In the genomic region with DNA sequence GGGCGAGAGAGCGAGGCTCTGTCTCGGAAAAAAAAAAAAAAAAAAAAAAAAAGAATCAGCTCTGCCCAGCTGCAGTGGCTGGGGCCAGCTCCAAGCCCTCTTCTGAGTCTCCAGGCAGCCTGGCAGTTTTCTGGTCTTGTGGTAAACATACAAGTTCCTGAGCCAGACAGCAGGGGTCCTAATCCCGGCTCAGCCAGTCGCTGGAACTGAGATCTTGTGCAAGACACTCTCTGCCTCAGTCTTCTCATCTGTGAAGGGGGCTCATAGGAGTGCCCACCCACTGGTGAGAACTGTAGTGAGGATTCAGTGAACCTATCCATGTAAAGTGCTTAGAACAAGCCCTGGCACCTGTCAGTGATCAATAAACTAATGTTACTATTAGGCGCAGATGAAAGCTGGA, we compare ENCODE assay signal across 33 cellular contexts. TPM values are rescaled to one million over a fixed set of nuclear protein-coding genes. Genes with fewer than 3 reads are reported as not detected.
DNase-seq lines count a peak whose midpoint lies in the region; ATAC-seq, FAIRE-seq and TF ChIP-seq lines count a peak whose summit lies in the region.
"Had no signal": no experiment of that assay in that cellular context is flagged by ENCODE, and none has a peak within 500 bp of the region (broad histone marks: within the 10 kb centered on the region; RNA-seq: fewer than 3 reads in every experiment).

No MANE protein-coding gene starts in this region.

- BruUV-seq in HepG2 (replicated peaks; lab: Mats Ljungman, UMichigan) = no TSS peak

- in situ Hi-C loops in HepG2 (cut with HindIII; ENCODE audit: extremely low pct_ligation_motif_present, low pct_unique_long_range_greater_than_20kb) = no loop called here

- no peak overlapping the region for H2AFZ ChIP-seq in HepG2 (ENCODE audit: low read length)
- no peak overlapping the region for H2AFZ ChIP-seq in MM.1S (ENCODE audit: low read length)
- H2AFZ ChIP-seq: GM23248 had no signal

- no peak for TF ChIP-seq POLR2A in HepG2 (IDR thresholded peaks at IDR 0.05; ENCODE audit: insufficient read depth in 1 of 2, low read depth in 2 of 2, low read length in 2 of 2)
- no peak for TF ChIP-seq POLR2A in right lobe of liver (IDR thresholded peaks at IDR 0.05)

- no peak overlapping the region for H3K4me3 ChIP-seq in HepG2 (replicated peaks in 1 of 3; ENCODE audit: insufficient read depth in 1 of 3, low read depth in 2 of 3, low read length in 3 of 3)
- no peak overlapping the region for H3K4me3 ChIP-seq in right lobe of liver
- H3K4me3 ChIP-seq in MG63 = no peak overlapping the region
- no peak overlapping the region for H3K4me3 ChIP-seq in kidney (ENCODE audit: low read length in 2 of 2)
- no peak overlapping the region for H3K4me3 ChIP-seq in MM.1S (ENCODE audit: low read length)
- H3K4me3 ChIP-seq: adrenal gland, GM23248, psoas muscle, SJCRH30 had no signal

- no peak for DNase-seq in HepG2 (ENCODE audit: low spot score)
- DNase-seq in right lobe of liver = no peak
- peak; percentile 49 for DNase-seq in MG63
- DNase-seq in kidney = peak; percentile 29
- DNase-seq in NCI-H2227 treated with DMSO at 0.1 percent for 48 hours (lab: John Stamatoyannopoulos, UW) = no peak
- DNase-seq in UCSD-AML1 (lab: John Stamatoyannopoulos, UW; ENCODE audit: unreplicated experiment) = no peak
- DNase-seq in MM.1S = no peak
- DNase-seq: activated CD4-positive, alpha-beta T cell treated with anti-CD3 and anti-CD28 coated beads, Interleukin-2, amount 10 ng/mL, durations not matched to agents 24 days and 14 days; activated naive CD4-positive, alpha-beta T cell treated with anti-CD3 and anti-CD28 coated beads, Interleukin-2, amount 10 ng/mL, durations not matched to agents 7 days and 5 days; adrenal gland; dermis blood vessel endothelial cell; DND-41; glutamatergic neuron; GM23248; midbrain; naive thymus-derived CD4-positive, alpha-beta T cell; NCI-H1105; NCI-H187 treated with DMSO at 0.1 percent for 48 hours; NCI-H526 treated with DMSO at 0.1 percent for 48 hours; occipital lobe; psoas muscle; SJCRH30; T-helper 9 cell; trophoblast cell; WERI-Rb-1 had no signal

- no peaks in the 10 kb centered on the region for H3K79me2 ChIP-seq in HepG2 (ENCODE audit: insufficient read depth, low read length)
- H3K79me2 ChIP-seq in MM.1S (ENCODE audit: low read length) = no peaks in the 10 kb centered on the region

- peaks cover 9 to 11% of the 10 kb centered on the region in 2 experiments; a peak in 3 of 5 replicates for H3K27me3 ChIP-seq in HepG2 (ENCODE audit: control insufficient read depth in 1 of 2, insufficient read depth in 2 of 2, low read length in 2 of 2)
- H3K27me3 ChIP-seq in right lobe of liver = no peaks in the 10 kb centered on the region
- H3K27me3 ChIP-seq in MG63 = peaks cover 6% of the 10 kb centered on the region; the same call in 1 of the 2 replicates
- H3K27me3 ChIP-seq in MM.1S (replicated peaks; ENCODE audit: insufficient read depth, low read length) = no peaks in the 10 kb centered on the region
- H3K27me3 ChIP-seq: SJCRH30 had no signal

- no peaks in the 10 kb centered on the region for H4K20me1 ChIP-seq in HepG2 (ENCODE audit: insufficient read depth, low read length)
- no peaks in the 10 kb centered on the region for H4K20me1 ChIP-seq in MM.1S (ENCODE audit: insufficient read depth, low read length)

- H3F3A ChIP-seq in MM.1S (ENCODE audit: insufficient read depth, low read length) = peaks cover 3% of the 10 kb centered on the region; the same call in 1 of the 2 replicates

- TF ChIP-seq EP300 in HepG2 (IDR thresholded peaks at IDR 0.05; ENCODE audit: low read depth in 2 of 2, low read length in 2 of 2) (no peak), HepG2 (CRISPR knock-in tag; IDR thresholded peaks at IDR 0.05; ENCODE audit: borderline replicate concordance) (no peak)

- H3K27ac ChIP-seq in HepG2 (ENCODE audit: extremely low read length, insufficient read depth, low read length) (no peak overlapping the region), right lobe of liver (no peak overlapping the region), kidney (ENCODE audit: low read depth in 2 of 2, low read length in 2 of 2) (no peak overlapping the region), MM.1S (ENCODE audit: low read length) (no peak overlapping the region)
- H3K27ac ChIP-seq: adrenal gland, C4-2B, GM23248, psoas muscle, SJCRH30, WERI-Rb-1 had no signal

- H3K36me3 ChIP-seq in HepG2 (replicated peaks in 1 of 2; ENCODE audit: control insufficient read depth in 1 of 2, insufficient read depth in 2 of 2, low read length in 2 of 2) = no peaks in the 10 kb centered on the region
- no peaks in the 10 kb centered on the region for H3K36me3 ChIP-seq in right lobe of liver
- no peaks in the 10 kb centered on the region for H3K36me3 ChIP-seq in MG63
- H3K36me3 ChIP-seq in kidney (ENCODE audit: control insufficient read depth in 1 of 2, insufficient read depth in 2 of 2, low read length in 2 of 2) = no peaks in the 10 kb centered on the region
- no peaks in the 10 kb centered on the region for H3K36me3 ChIP-seq in MM.1S (replicated peaks; ENCODE audit: insufficient read depth, low read length)
- H3K36me3 ChIP-seq: adrenal gland, SJCRH30, WERI-Rb-1 had no signal

- WGBS in HepG2 (ENCODE audit: low lambda C conversion rate) = 39% methylated on average over 5 of the region's 6 CpGs
- no CpG with 5 or more reads among the region's 6 CpGs for WGBS in right lobe of liver (ENCODE audit: insufficient coverage, low coverage, low lambda C conversion rate, missing lambda C conversion rate)

- H3K9me2 ChIP-seq in MM.1S (replicated peaks; ENCODE audit: insufficient read depth, low read length) = no peaks in the 10 kb centered on the region

- CTCF ChIA-PET in HepG2 (lab: Yijun Ruan, JAX; ENCODE audit: low intra/inter-chr PET ratio, low total read pairs) = no interaction called here

- intact Hi-C loops in HepG2 (cut with micrococcal nuclease; ENCODE audit: unreplicated experiment) = no loop called here
- intact Hi-C loops in right lobe of liver (cut with DNase I) = no loop called here
- intact Hi-C loops in kidney (cut with DNase I) = no loop called here

- POLR2A ChIA-PET in HepG2 (lab: Yijun Ruan, JAX) = no interaction called here

- H3K4me1 ChIP-seq in HepG2 (ENCODE audit: insufficient read depth, low read length) (no peaks in the 10 kb centered on the region), right lobe of liver (no peaks in the 10 kb centered on the region), kidney (ENCODE audit: control insufficient read depth in 1 of 2, insufficient read depth in 1 of 2, low read depth in 1 of 2, low read length in 2 of 2) (no peaks in the 10 kb centered on the region), MM.1S (ENCODE audit: low read length) (peaks cover 17% of the 10 kb centered on the region)
- H3K4me1 ChIP-seq: adrenal gland, Caco-2, psoas muscle, SJCRH30 had no signal

- H3K9me3 ChIP-seq in HepG2 (ENCODE audit: low read length) (no peaks in the 10 kb centered on the region), right lobe of liver (no peaks in the 10 kb centered on the region), MG63 (no peaks in the 10 kb centered on the region), kidney (ENCODE audit: control insufficient read depth in 1 of 2, low read length in 2 of 2) (no peaks in the 10 kb centered on the region), MM.1S (replicated peaks; ENCODE audit: insufficient read depth, low read length) (no peaks in the 10 kb centered on the region)
- H3K9me3 ChIP-seq: adrenal gland, Caco-2, psoas muscle, SJCRH30 had no signal

- ATAC-seq in HepG2 (no peak), right lobe of liver (no peak)
- ATAC-seq: esophagus mucosa; naive thymus-derived CD4-positive, alpha-beta T cell; psoas muscle; stimulated activated effector memory CD8-positive, alpha-beta T cell treated with anti-CD3 and anti-CD28 coated beads, Interleukin-12 subunit alpha, Interleukin-12 subunit beta, amount 100 ng/mL, for 72 hours had no signal

- TF ChIP-seq RAD21 in HepG2 (CRISPR knock-in tag; IDR thresholded peaks at IDR 0.05) = no peak

- FAIRE-seq in HepG2 (lab: Jason Lieb, UNC) (no peak), kidney (lab: Jason Lieb, UNC) (no peak)
- FAIRE-seq: GM19239 had no signal

- H3K4me2 ChIP-seq in HepG2 (ENCODE audit: low read depth, low read length) (no peak overlapping the region), MM.1S (ENCODE audit: low read depth, low read length) (no peak overlapping the region)

- H3K9ac ChIP-seq in HepG2 (ENCODE audit: insufficient read depth, low read depth, low read length) (no peak overlapping the region), kidney (ENCODE audit: low read length in 2 of 2) (no peak overlapping the region), MM.1S (ENCODE audit: low read length) (no peak overlapping the region)
- H3K9ac ChIP-seq: GM23248 had no signal

- TF ChIP-seq CTCF in HepG2 (CRISPR knock-in tag; IDR thresholded peaks at IDR 0.05) (no peak), right lobe of liver (IDR thresholded peaks at IDR 0.05) (no peak), kidney (IDR thresholded peaks at IDR 0.05; ENCODE audit: borderline replicate concordance, extremely low read depth, insufficient read depth) (no peak), MM.1S (IDR thresholded peaks at IDR 0.05; ENCODE audit: low read length) (no peak)

RNA-seq across cellular contexts. Expression of a gene that starts 41.8 kb away (rescaled TPM):
- total RNA-seq in HepG2 (2016; rRNA removed; fragmentation: Illumina TruSeq; extraction: Trizol) (not detected in 2 replicates), right lobe of liver (under 1 TPM in 2 of 6 experiments, not detected in 4; under 0.01 to 0.06 TPM), kidney (0.16 TPM)
- not detected in 2 replicates for total RNA-seq in HepG2 (2016; cell fraction: cytosol; rRNA removed; fragmentation: Illumina TruSeq; extraction: Trizol; ENCODE audit: low read depth)
- not detected in 2 replicates for total RNA-seq in HepG2 (2016; cell fraction: insoluble cytoplasmic fraction; rRNA removed; fragmentation: Illumina TruSeq; extraction: Trizol)
- not detected in 2 replicates for total RNA-seq in HepG2 (2016; cell fraction: membrane; rRNA removed; fragmentation: Illumina TruSeq; extraction: Trizol)
- total RNA-seq in HepG2 (2016; cell fraction: nucleus; rRNA removed; fragmentation: Illumina TruSeq; extraction: Trizol) = not detected in 2 replicates
- polyA plus RNA-seq in HepG2 (2011; rRNA removed) (not detected in 2 replicates), kidney (ENCODE audit: insufficient read depth, low read depth, low replicate concordance) (not detected)
- under 0.01 TPM in 1 of 2 replicates, not detected in the other for polyA plus RNA-seq in HepG2 (2011; cell fraction: cytosol; rRNA removed)
- polyA plus RNA-seq in HepG2 (2011; cell fraction: nucleus; rRNA removed) = not detected in 2 replicates
- polyA plus RNA-seq in HepG2 (2012) = not detected in 2 replicates
- not detected in 2 replicates for polyA plus RNA-seq in HepG2 (2016; cell fraction: cytosol; fragmentation: Illumina TruSeq; extraction: Trizol; ENCODE audit: low read depth)
- not detected in 2 replicates for polyA plus RNA-seq in HepG2 (2016; cell fraction: insoluble cytoplasmic fraction; fragmentation: Illumina TruSeq; extraction: Trizol; ENCODE audit: low read depth)
- not detected in 2 replicates for polyA plus RNA-seq in HepG2 (2016; cell fraction: membrane; fragmentation: Illumina TruSeq; extraction: Trizol; ENCODE audit: low read depth)
- polyA plus RNA-seq in HepG2 (2016; cell fraction: nucleus; fragmentation: Illumina TruSeq; extraction: Trizol; ENCODE audit: insufficient read depth, low read depth) = not detected in 2 replicates
- 0.02 TPM in 1 of 2 replicates, not detected in the other for polyA minus RNA-seq in HepG2 (2011; rRNA and poly(A)+ RNA removed; ENCODE audit: low replicate concordance)
- polyA minus RNA-seq in HepG2 (2011; cell fraction: cytosol; rRNA and poly(A)+ RNA removed) = not detected in 2 replicates
- polyA minus RNA-seq in HepG2 (2011; cell fraction: nucleus; rRNA and poly(A)+ RNA removed) = not detected in 2 replicates
- not detected in 2 replicates for total RNA-seq in MG63 (2014; rRNA removed; shearing (Covaris generic); ENCODE audit: low replicate concordance)
- total RNA-seq: Caco-2, fibroblast of villous mesenchyme, GM23248, psoas muscle, RPMI7951, SJCRH30, skeletal muscle tissue had no signal
- polyA plus RNA-seq: GM23248; naive thymus-derived CD4-positive, alpha-beta T cell; psoas muscle had no signal

Comparison
In these comparisons a context has a peak if more than half of its experiments do, and no peak if none do; other contexts are left out.
1. DNase-seq: peak in MG63 (single experiment) and kidney (single experiment); none in HepG2 (single experiment), right lobe of liver (0 of 3), NCI-H2227 treated with DMSO at 0.1 percent for 48 hours (single experiment), UCSD-AML1 (single experiment) and MM.1S (single experiment).